21 cellular contexts compared by ENCODE assay signal in the genomic region with DNA sequence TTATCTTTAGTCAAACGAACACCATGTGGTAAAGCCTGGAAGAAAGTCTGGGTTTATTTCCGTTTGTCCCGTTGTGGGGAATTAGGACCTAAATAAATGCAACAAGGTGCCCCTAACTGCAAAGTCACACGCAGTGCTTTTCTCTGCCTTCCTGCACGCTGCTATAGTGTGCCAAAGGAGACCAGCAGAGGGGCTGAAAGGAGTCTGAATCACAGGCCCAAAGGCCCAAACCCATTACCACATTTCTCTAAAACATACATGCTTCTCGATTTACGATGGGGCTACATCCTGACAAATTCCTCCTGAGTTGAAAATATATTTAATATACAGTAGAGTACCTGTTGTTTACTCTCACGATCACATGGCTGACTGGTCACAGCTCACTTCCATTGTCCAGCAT. TPM values are rescaled to one million over a fixed set of nuclear protein-coding genes. Genes with fewer than 3 reads are reported as not detected.
A peak's percentile ranks its signal among the peaks of the same experiment; 100 is the strongest.
DNase-seq lines count a peak whose midpoint lies in the region; ATAC-seq and TF ChIP-seq lines count a peak whose summit lies in the region.
"Had no signal": no experiment of that assay in that cellular context is flagged by ENCODE, and none has a peak within 500 bp of the region (broad histone marks: within the 10 kb centered on the region; RNA-seq: fewer than 3 reads in every experiment).

No MANE protein-coding gene starts in this region.

- TF ChIP-seq CTCF in WERI-Rb-1 (IDR thresholded peaks at IDR 0.05; ENCODE audit: low read depth, low read length) (no peak), foreskin fibroblast (IDR thresholded peaks at IDR 0.05; ENCODE audit: low read depth, low read length) (no peak), body of pancreas (IDR thresholded peaks at IDR 0.05) (no peak)

- intact Hi-C loops in right cardiac atrium (cut with DNase I), result loop anchor here in 1 of 4 donors (10.0 kb wide), 1 partner anchor 257 kb away; no protein-coding TSS in a partner anchor
- intact Hi-C loops in cardiac septum (cut with DNase I), result no loop called here
- intact Hi-C loops in body of pancreas (cut with DNase I), result no loop called here

- no peak for DNase-seq in right cardiac atrium
- no peak for DNase-seq in cardiac septum (ENCODE audit: low spot score)
- peak; percentile 15 for DNase-seq in WERI-Rb-1
- no peak for DNase-seq in foreskin fibroblast
- DNase-seq in body of pancreas, result no peak
- no peak for DNase-seq in superior temporal gyrus (ENCODE audit: extremely low spot score)
- DNase-seq in HuH-7.5 (ENCODE audit: low spot score), result no peak
- DNase-seq: activated gamma-delta T cell treated with Interleukin-2 at 50 U/mL for 16 hours; activated T-cell treated with anti-CD3 and anti-CD28 coated beads for 4 hours; amniotic stem cell; CD4-positive, alpha-beta T cell; cerebellar nuclear complex; effector memory CD4-positive, alpha-beta T cell; KBM-7; NCI-H1930; NCI-H226; SHP77 treated with DMSO at 0.1 percent for 48 hours; stimulated activated CD4-positive, alpha-beta T cell treated with anti-CD3 and anti-CD28 coated beads, Interleukin-12 subunit alpha, Interleukin-12 subunit beta, amount 100 ng/mL, for 4 hours had no signal

- H3K9me3 ChIP-seq in right cardiac atrium (ENCODE audit: control insufficient read depth, low read length) (no peaks in the 10 kb centered on the region), WERI-Rb-1 (ENCODE audit: severe bottlenecking) (no peaks in the 10 kb centered on the region), body of pancreas (no peaks in the 10 kb centered on the region)
- H3K9me3 ChIP-seq: suprapubic skin had no signal

- ATAC-seq in right cardiac atrium, result no peak
- no peak for ATAC-seq in GM18519 (IDR thresholded peaks at IDR 0.05; ENCODE audit: low FRiP score, unreplicated experiment)
- ATAC-seq in body of pancreas, result no peak

- H3K4me1 ChIP-seq in right cardiac atrium (ENCODE audit: control insufficient read depth, insufficient read depth, low read length) (no peaks in the 10 kb centered on the region), body of pancreas (peaks cover 13% of the 10 kb centered on the region)

- TF ChIP-seq POLR2A in body of pancreas (IDR thresholded peaks at IDR 0.05), result no peak

- no peaks in the 10 kb centered on the region for H3K36me3 ChIP-seq in WERI-Rb-1
- no peaks in the 10 kb centered on the region for H3K36me3 ChIP-seq in body of pancreas (replicated peaks in 1 of 2; ENCODE audit: insufficient read depth in 1 of 2, low read depth in 2 of 2)
- H3K36me3 ChIP-seq: suprapubic skin had no signal

- H3K4me3 ChIP-seq in right cardiac atrium (ENCODE audit: low read length) (peak overlapping the region; percentile 3), WERI-Rb-1 (ENCODE audit: low read depth, low read length) (no peak overlapping the region), foreskin fibroblast (ENCODE audit: low read depth in 1 of 2, low read length in 2 of 2) (peak overlapping the region; percentile 77 to 98), body of pancreas (no peak overlapping the region)
- H3K4me3 ChIP-seq: suprapubic skin had no signal

- H3K27ac ChIP-seq in right cardiac atrium (ENCODE audit: low read length) (no peak overlapping the region), WERI-Rb-1 (no peak overlapping the region), body of pancreas (no peak overlapping the region)
- H3K27ac ChIP-seq: suprapubic skin had no signal

- 65% methylated on average over 8 of the region's 8 CpGs for WGBS in right cardiac atrium
- WGBS in body of pancreas, 2 donors, result 48 to 61% methylated on average over 8 of the region's 8 CpGs

- no peaks in the 10 kb centered on the region for H3K27me3 ChIP-seq in right cardiac atrium (ENCODE audit: control insufficient read depth, insufficient read depth)
- H3K27me3 ChIP-seq in WERI-Rb-1 (ENCODE audit: insufficient read depth, low read depth, severe bottlenecking), result peaks cover 13% of the 10 kb centered on the region
- H3K27me3 ChIP-seq in body of pancreas, result peaks cover 0 to 3% of the 10 kb centered on the region in 2 donors

RNA-seq across cellular contexts. Expression of a gene that starts 4.5 kb away (rescaled TPM):
- 10 to 100 TPM in 1 of 4 donors, 1 to 10 TPM in 3; 4.2 to 11.4 (median 6.9) TPM for total RNA-seq in right cardiac atrium
- 4.9 TPM for polyA plus RNA-seq in right cardiac atrium
- total RNA-seq in cardiac septum, result 15.0 TPM
- total RNA-seq in body of pancreas, result 1 to 10 TPM; 1.3 to 3.6 TPM
- total RNA-seq: CD4-positive, alpha-beta T cell; T-helper 1 cell treated with Interleukin-12 subunit alpha and Interleukin-12 subunit beta and Interleukin-4 antibody, amounts not matched to agents 30 ng/mL and 1 ng/mL, for 36 hours had no signal

Comparison
In these comparisons a context has a peak if more than half of its experiments do, and no peak if none do; other contexts are left out.
1. H3K4me3 ChIP-seq: peak in right cardiac atrium (single experiment) and foreskin fibroblast (2 of 2); none in WERI-Rb-1 (single experiment) and body of pancreas (0 of 2).